Comparison of ENCODE assay signal across 12 cellular contexts in genomic region chr9:78695521-78695920, GRCh38.
DNase-seq lines count a peak whose midpoint lies in the region; ATAC-seq and TF ChIP-seq lines count a peak whose summit lies in the region.
"Had no signal": no experiment of that assay in that cellular context is flagged by ENCODE, and none has a peak within 500 bp of the region (broad histone marks: within the 10 kb centered on the region; RNA-seq: fewer than 3 reads in every experiment).

No MANE protein-coding gene starts in this region.

- no peak overlapping the region for H3K4me3 ChIP-seq in NB4 (ENCODE audit: low read depth, low read length)
- H3K4me3 ChIP-seq: sigmoid colon had no signal

- TF ChIP-seq CTCF in NB4 (IDR thresholded peaks at IDR 0.05; ENCODE audit: low read depth, low read length) (no peak), RWPE1 (conservative IDR thresholded peaks at IDR 0.05; ENCODE audit: low read depth) (no peak)

- peak overlapping the region; percentile 72 for H3K4me3 Mint-ChIP-seq in memory B cell

- POLR2A ChIA-PET in RWPE1 (lab: Yijun Ruan, JAX; ENCODE audit: low non-redundant PET), result no interaction called here

- TF ChIP-seq POLR2A in NB4 (IDR thresholded peaks at IDR 0.05; ENCODE audit: extremely low read depth, insufficient read length), result no peak

- H3K36me3 Mint-ChIP-seq in memory B cell, result no peaks in the 10 kb centered on the region

- CTCF ChIA-PET in RWPE1 (lab: Yijun Ruan, JAX), result no interaction called here

- no peaks in the 10 kb centered on the region for H3K9me3 Mint-ChIP-seq in memory B cell

- ATAC-seq in memory B cell (ENCODE audit: low read depth), result peak; percentile 33
- ATAC-seq: foreskin keratinocyte had no signal

- no peak overlapping the region for H3K27ac ChIP-seq in RWPE1
- H3K27ac ChIP-seq: foreskin keratinocyte, KMS-11, sigmoid colon had no signal

- DNase-seq in GF-D8 (lab: John Stamatoyannopoulos, UW), result peak; percentile 39
- peak; percentile 3 for DNase-seq in NB4 (ENCODE audit: low read depth)
- peak; percentile 18 for DNase-seq in NCI-H510A (lab: John Stamatoyannopoulos, UW)
- DNase-seq in memory B cell (ENCODE audit: low spot score in 2 of 2), result no peak
- DNase-seq in RWPE1 (ENCODE audit: low spot score), result no peak
- DNase-seq in GOT3 (lab: John Stamatoyannopoulos, UW), result no peak
- no peak for DNase-seq in GM19238 (ENCODE audit: insufficient read length, low spot score)
- no peak for DNase-seq in OCI-M2 (lab: John Stamatoyannopoulos, UW; ENCODE audit: unreplicated experiment)
- DNase-seq: effector CD4-positive, alpha-beta T cell; foreskin keratinocyte; sigmoid colon had no signal

- peak overlapping the region; percentile 53 for H3K27ac Mint-ChIP-seq in memory B cell

- H3K27me3 Mint-ChIP-seq in memory B cell, result no peaks in the 10 kb centered on the region

- H3K4me1 Mint-ChIP-seq in memory B cell, result peaks cover 16% of the 10 kb centered on the region

Comparison
In these comparisons a context has a peak if more than half of its experiments do, and no peak if none do; other contexts are left out.
1. DNase-seq: peak in GF-D8 (single experiment), NB4 (single experiment) and NCI-H510A (single experiment); none in memory B cell (0 of 2), RWPE1 (single experiment), GOT3 (single experiment), GM19238 (single experiment) and OCI-M2 (single experiment).